ENCODE assay signal across 32 cellular contexts in genomic region chr17:17887752-17888304, GRCh38.
"Had no signal": no experiment of that assay in that cellular context is flagged by ENCODE, and none has a peak within 500 bp of the region (broad histone marks: within the 10 kb centered on the region; RNA-seq: fewer than 3 reads in every experiment).

No MANE protein-coding gene starts in this region.

- H3K27ac ChIP-seq: breast epithelium, epithelial cell of prostate, lower lobe of right lung, neutrophil, ovary, WERI-Rb-1 had no signal

- DNase-seq: activated CD4-positive, alpha-beta memory T cell treated with anti-CD3 and anti-CD28 coated beads, Interleukin-2, amount 10 ng/mL, durations not matched to agents 7 days and 5 days; activated CD4-positive, alpha-beta T cell treated with anti-CD3 and anti-CD28 coated beads for 48 hours; activated CD8-positive, alpha-beta memory T cell treated with anti-CD3 and anti-CD28 coated beads, Interleukin-2, amount 50 U/mL, for 48 hours; activated naive CD8-positive, alpha-beta T cell treated with anti-CD3 and anti-CD28 coated beads, Interleukin-2, amount 50 U/mL, for 24 hours; activated T-cell treated with anti-CD3 and anti-CD28 coated beads, Interleukin-2, amount 50 U/mL, for 48 hours; amygdala; dermis blood vessel endothelial cell; effector CD4-positive, alpha-beta T cell; esophagus squamous epithelium; foreskin melanocyte; lower lobe of right lung; mesenchymal stem cell; mucosa of descending colon; ovary; sigmoid colon; small intestine; stimulated activated CD4-positive, alpha-beta T cell treated with anti-CD3 and anti-CD28 coated beads, Interleukin-4, amount 100 ng/mL, for 24 hours; stimulated activated naive CD8-positive, alpha-beta T cell treated with anti-CD3 and anti-CD28 coated beads, Interleukin-15, amount 100 ng/mL, for 72 hours; substantia nigra; T-helper 17 cell; T1000; WERI-Rb-1 had no signal

- H3K9me3 Mint-ChIP-seq: activated CD4-positive, alpha-beta memory T cell treated with anti-CD3 and anti-CD28 coated beads, Interleukin-2, amount 10 ng/mL, durations not matched to agents 7 days and 5 days; activated naive CD4-positive, alpha-beta T cell treated with anti-CD3 and anti-CD28 coated beads, Interleukin-2, amount 50 U/mL, for 24 hours; activated naive CD8-positive, alpha-beta T cell treated with anti-CD3 and anti-CD28 coated beads, Interleukin-2, amount 50 U/mL, for 24 hours; activated T-helper 2 cell treated with anti-CD3 and anti-CD28 coated beads, Interferon-gamma antibody, Interleukin-2, Interleukin-4, amounts not matched to agents 10 μg/mL and 5 μg/mL and 100 μg/mL, durations not matched to agents 14 hours and 24 hours and 36 hours; central memory CD8-positive, alpha-beta T cell; natural killer cell treated with Interleukin-12 subunit alpha and Interleukin-12 subunit beta and Interleukin-15 and Interleukin-18, amount 100 ng/mL, for 72 hours; stimulated activated effector memory CD8-positive, alpha-beta T cell treated with anti-CD3 and anti-CD28 coated beads, Interleukin-12 subunit alpha, Interleukin-12 subunit beta, amount 100 ng/mL, for 72 hours; stimulated activated naive CD8-positive, alpha-beta T cell treated with anti-CD3 and anti-CD28 coated beads, Interleukin-15, amount 100 ng/mL, for 72 hours had no signal

- H3K4me3 Mint-ChIP-seq: activated CD4-positive, alpha-beta memory T cell treated with anti-CD3 and anti-CD28 coated beads, Interleukin-2, amount 10 ng/mL, durations not matched to agents 7 days and 5 days; activated naive CD4-positive, alpha-beta T cell treated with anti-CD3 and anti-CD28 coated beads, Interleukin-2, amount 50 U/mL, for 24 hours; activated naive CD8-positive, alpha-beta T cell treated with anti-CD3 and anti-CD28 coated beads, Interleukin-2, amount 50 U/mL, for 24 hours; central memory CD8-positive, alpha-beta T cell; natural killer cell treated with Interleukin-12 subunit alpha and Interleukin-12 subunit beta and Interleukin-15 and Interleukin-18, amount 100 ng/mL, for 72 hours; stimulated activated effector memory CD8-positive, alpha-beta T cell treated with anti-CD3 and anti-CD28 coated beads, Interleukin-12 subunit alpha, Interleukin-12 subunit beta, amount 100 ng/mL, for 72 hours; stimulated activated naive CD8-positive, alpha-beta T cell treated with anti-CD3 and anti-CD28 coated beads, Interleukin-15, amount 100 ng/mL, for 72 hours; T-helper 17 cell had no signal

- H3K36me3 ChIP-seq: breast epithelium, ovary had no signal

- H3K27ac Mint-ChIP-seq: activated CD4-positive, alpha-beta memory T cell treated with anti-CD3 and anti-CD28 coated beads, Interleukin-2, amount 10 ng/mL, durations not matched to agents 7 days and 5 days; activated naive CD4-positive, alpha-beta T cell treated with anti-CD3 and anti-CD28 coated beads, Interleukin-2, amount 50 U/mL, for 24 hours; activated naive CD8-positive, alpha-beta T cell treated with anti-CD3 and anti-CD28 coated beads, Interleukin-2, amount 50 U/mL, for 24 hours; activated T-helper 2 cell treated with anti-CD3 and anti-CD28 coated beads, Interferon-gamma antibody, Interleukin-2, Interleukin-4, amounts not matched to agents 10 μg/mL and 5 μg/mL and 100 μg/mL, durations not matched to agents 14 hours and 24 hours and 36 hours; natural killer cell treated with Interleukin-12 subunit alpha and Interleukin-12 subunit beta and Interleukin-15 and Interleukin-18, amount 100 ng/mL, for 72 hours; progenitor cell of endocrine pancreas; stimulated activated effector memory CD8-positive, alpha-beta T cell treated with anti-CD3 and anti-CD28 coated beads, Interleukin-12 subunit alpha, Interleukin-12 subunit beta, amount 100 ng/mL, for 72 hours; T-helper 17 cell had no signal

- H3K27me3 Mint-ChIP-seq: activated CD4-positive, alpha-beta memory T cell treated with anti-CD3 and anti-CD28 coated beads, Interleukin-2, amount 10 ng/mL, durations not matched to agents 7 days and 5 days; activated naive CD4-positive, alpha-beta T cell treated with anti-CD3 and anti-CD28 coated beads, Interleukin-2, amount 50 U/mL, for 24 hours; activated naive CD8-positive, alpha-beta T cell treated with anti-CD3 and anti-CD28 coated beads, Interleukin-2, amount 50 U/mL, for 24 hours; central memory CD8-positive, alpha-beta T cell; natural killer cell treated with Interleukin-12 subunit alpha and Interleukin-12 subunit beta and Interleukin-15 and Interleukin-18, amount 100 ng/mL, for 72 hours; progenitor cell of endocrine pancreas; stimulated activated naive CD8-positive, alpha-beta T cell treated with anti-CD3 and anti-CD28 coated beads, Interleukin-15, amount 100 ng/mL, for 72 hours; T-helper 17 cell had no signal

- ATAC-seq: activated CD4-positive, CD25-positive, alpha-beta regulatory T cell treated with anti-CD3 and anti-CD28 coated beads, Interleukin-2, amount 50 U/mL, for 24 hours; activated naive CD8-positive, alpha-beta T cell treated with anti-CD3 and anti-CD28 coated beads, Interleukin-2, amount 50 U/mL, for 24 hours; lower lobe of right lung; mucosa of descending colon; natural killer cell treated with Interleukin-12 subunit alpha and Interleukin-12 subunit beta and Interleukin-15 and Interleukin-18, amount 100 ng/mL, for 72 hours; stimulated activated effector memory CD8-positive, alpha-beta T cell treated with anti-CD3 and anti-CD28 coated beads, Interleukin-12 subunit alpha, Interleukin-12 subunit beta, amount 100 ng/mL, for 72 hours; stimulated activated naive CD8-positive, alpha-beta T cell treated with anti-CD3 and anti-CD28 coated beads, Interleukin-15, amount 100 ng/mL, for 72 hours; T-helper 17 cell had no signal

- H3K4me3 ChIP-seq: breast epithelium, esophagus squamous epithelium, lower lobe of right lung, mucosa of descending colon, ovary, sigmoid colon had no signal

- H3K27me3 ChIP-seq: breast epithelium, esophagus squamous epithelium, neutrophil, ovary, sigmoid colon had no signal

- H3K4me1 Mint-ChIP-seq: activated CD4-positive, alpha-beta memory T cell treated with anti-CD3 and anti-CD28 coated beads, Interleukin-2, amount 10 ng/mL, durations not matched to agents 7 days and 5 days; central memory CD8-positive, alpha-beta T cell had no signal

- H3K9me3 ChIP-seq: breast epithelium, esophagus squamous epithelium, lower lobe of right lung, mucosa of descending colon, neutrophil, ovary, sigmoid colon had no signal

- H3K4me1 ChIP-seq: breast epithelium had no signal

- H3K36me3 Mint-ChIP-seq: activated naive CD4-positive, alpha-beta T cell treated with anti-CD3 and anti-CD28 coated beads, Interleukin-2, amount 50 U/mL, for 24 hours; natural killer cell treated with Interleukin-12 subunit alpha and Interleukin-12 subunit beta and Interleukin-15 and Interleukin-18, amount 100 ng/mL, for 72 hours had no signal
